ENCODE assay signal across 16 cellular contexts in the genomic region with DNA sequence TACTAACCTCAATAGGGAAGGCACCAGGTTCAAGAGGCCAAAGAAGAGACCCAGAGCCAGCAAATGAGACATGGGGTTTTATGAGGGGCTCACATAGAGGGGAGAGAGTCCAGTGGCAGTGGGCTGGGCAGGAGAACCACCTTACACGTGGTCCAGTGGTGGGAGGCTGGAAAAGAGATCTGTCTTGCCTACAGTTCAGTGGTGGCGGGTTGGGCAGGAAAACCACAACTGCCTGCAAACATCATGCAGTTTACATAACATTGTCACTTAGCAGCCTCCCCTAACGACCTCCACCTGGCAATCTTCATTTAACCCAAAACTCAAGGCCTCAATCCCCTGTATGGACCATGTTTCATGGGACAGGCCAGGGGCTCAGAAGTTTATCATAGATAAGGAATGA. TPM values are rescaled to one million over a fixed set of nuclear protein-coding genes. Genes with fewer than 3 reads are reported as not detected.
DNase-seq lines count a peak whose midpoint lies in the region; ATAC-seq lines count a peak whose summit lies in the region.
"Had no signal": no experiment of that assay in that cellular context is flagged by ENCODE, and none has a peak within 500 bp of the region (broad histone marks: within the 10 kb centered on the region; RNA-seq: fewer than 3 reads in every experiment).

No MANE protein-coding gene starts in this region.

- H3K36me3 Mint-ChIP-seq in activated CD4-positive, alpha-beta T cell treated with anti-CD3 and anti-CD28 coated beads, Interleukin-2, amount 10 ng/mL, durations not matched to agents 7 days and 5 days (ENCODE audit: low read depth) = peaks cover 4% of the 10 kb centered on the region

- H3K27ac Mint-ChIP-seq in activated CD4-positive, alpha-beta T cell treated with anti-CD3 and anti-CD28 coated beads, Interleukin-2, amount 10 ng/mL, durations not matched to agents 7 days and 5 days = peak overlapping the region; percentile 2

- ATAC-seq in stimulated activated naive CD8-positive, alpha-beta T cell treated with anti-CD3 and anti-CD28 coated beads, Interleukin-15, Interleukin-2, amounts not matched to agents 100 U/mL and 50 U/mL, for 24 hours = no peak
- no peak for ATAC-seq in HG03175 (IDR thresholded peaks at IDR 0.05; ENCODE audit: unreplicated experiment)
- ATAC-seq: gastroesophageal sphincter had no signal

- CTCF ChIA-PET in activated CD4-positive, alpha-beta T cell treated with anti-CD3 and anti-CD28 coated beads, Interleukin-2, amount 10 ng/mL, durations not matched to agents 7 days and 5 days (lab: Charles Lee) = interaction anchor here (2.8 kb wide), 1 partner anchor 12 kb away, joined by 7 read pairs; no protein-coding TSS in a partner anchor

- H3K9me3 Mint-ChIP-seq in activated CD4-positive, alpha-beta T cell treated with anti-CD3 and anti-CD28 coated beads, Interleukin-2, amount 10 ng/mL, durations not matched to agents 7 days and 5 days = peaks cover 2% of the 10 kb centered on the region

- peak; percentile 64 for DNase-seq in activated CD4-positive, alpha-beta T cell treated with anti-CD3 and anti-CD28 coated beads, Interleukin-2, amount 10 ng/mL, durations not matched to agents 7 days and 5 days
- no peak for DNase-seq in activated CD4-positive, alpha-beta T cell treated with anti-CD3 and anti-CD28 coated beads, Interleukin-2, amount 50 U/mL, for 4 hours
- peak; percentile 35 for DNase-seq in NOMO-1 treated with dmso at 0.1 percent for 144 hours (lab: John Stamatoyannopoulos, UW; ENCODE audit: unreplicated experiment)
- peak; percentile 16 for DNase-seq in activated effector memory CD4-positive, alpha-beta T cell treated with Interleukin-2 at 50 U/mL for 16 hours
- peak; percentile 27 for DNase-seq in stimulated activated naive CD8-positive, alpha-beta T cell treated with anti-CD3 and anti-CD28 coated beads, Interleukin-15, Interleukin-2, amounts not matched to agents 100 U/mL and 50 U/mL, for 24 hours
- no peak for DNase-seq in C1 segment of cervical spinal cord (lab: John Stamatoyannopoulos, UW)
- DNase-seq in anterior cingulate cortex (lab: John Stamatoyannopoulos, UW) = no peak
- DNase-seq: Calu3; islet precursor cell; NCI-H2029 treated with DMSO at 0.1 percent for 48 hours; NCI-H774; posterior cingulate gyrus; SHP77; stimulated activated CD4-positive, alpha-beta T cell treated with anti-CD3 and anti-CD28 coated beads, Interleukin-12 subunit alpha, Interleukin-12 subunit beta, amount 100 ng/mL, for 4 hours had no signal

- no peak overlapping the region for H3K4me3 Mint-ChIP-seq in activated CD4-positive, alpha-beta T cell treated with anti-CD3 and anti-CD28 coated beads, Interleukin-2, amount 10 ng/mL, durations not matched to agents 7 days and 5 days

- no peaks in the 10 kb centered on the region for H3K27me3 Mint-ChIP-seq in activated CD4-positive, alpha-beta T cell treated with anti-CD3 and anti-CD28 coated beads, Interleukin-2, amount 10 ng/mL, durations not matched to agents 7 days and 5 days

- H3K4me1 Mint-ChIP-seq in activated CD4-positive, alpha-beta T cell treated with anti-CD3 and anti-CD28 coated beads, Interleukin-2, amount 10 ng/mL, durations not matched to agents 7 days and 5 days = peaks cover 48% of the 10 kb centered on the region

- POLR2A ChIA-PET in activated CD4-positive, alpha-beta T cell treated with anti-CD3 and anti-CD28 coated beads, Interleukin-2, amount 10 ng/mL, durations not matched to agents 7 days and 5 days (lab: Charles Lee) = no interaction called here

RNA-seq across cellular contexts. Expression of a gene that starts 29.1 kb away (rescaled TPM):
- total RNA-seq in activated CD4-positive, alpha-beta T cell treated with anti-CD3 and anti-CD28 coated beads, Interleukin-2, amount 10 ng/mL, durations not matched to agents 7 days and 5 days = 1 to 10 TPM; 4.5 to 5.7 TPM

RNA-seq across cellular contexts. Expression of a gene that starts 52.0 kb away (rescaled TPM):
- 10 to 100 TPM; 14.3 to 14.6 TPM for total RNA-seq in activated CD4-positive, alpha-beta T cell treated with anti-CD3 and anti-CD28 coated beads, Interleukin-2, amount 10 ng/mL, durations not matched to agents 7 days and 5 days

RNA-seq across cellular contexts. Expression of a gene that starts 55.4 kb away (rescaled TPM):
- 10 to 100 TPM; 54.9 to 57.3 TPM for total RNA-seq in activated CD4-positive, alpha-beta T cell treated with anti-CD3 and anti-CD28 coated beads, Interleukin-2, amount 10 ng/mL, durations not matched to agents 7 days and 5 days

Comparison
In these comparisons a context has a peak if more than half of its experiments do, and no peak if none do; other contexts are left out.
1. DNase-seq: peak in activated CD4-positive, alpha-beta T cell treated with anti-CD3 and anti-CD28 coated beads, Interleukin-2, amount 10 ng/mL, durations not matched to agents 7 days and 5 days (single experiment), NOMO-1 treated with dmso at 0.1 percent for 144 hours (single experiment), activated effector memory CD4-positive, alpha-beta T cell treated with Interleukin-2 at 50 U/mL for 16 hours (single experiment) and stimulated activated naive CD8-positive, alpha-beta T cell treated with anti-CD3 and anti-CD28 coated beads, Interleukin-15, Interleukin-2, amounts not matched to agents 100 U/mL and 50 U/mL, for 24 hours (single experiment); none in activated CD4-positive, alpha-beta T cell treated with anti-CD3 and anti-CD28 coated beads, Interleukin-2, amount 50 U/mL, for 4 hours (0 of 2), C1 segment of cervical spinal cord (0 of 14) and anterior cingulate cortex (0 of 58).